ENCODE assay signal across 8 cellular contexts in genomic region chr12:58443273-58443980, GRCh38.
DNase-seq lines count a peak whose midpoint lies in the region; ATAC-seq and TF ChIP-seq lines count a peak whose summit lies in the region.

No MANE protein-coding gene starts in this region.

- TF ChIP-seq POLR2A in vagina (IDR thresholded peaks at IDR 0.05) = no peak

- CTCF ChIA-PET in OCI-LY7 (lab: Charles Lee; ENCODE audit: unreplicated experiment) = no interaction called here

- no peak overlapping the region for H3K27ac Mint-ChIP-seq in activated T-cell treated with anti-CD3 and anti-CD28 coated beads, Interleukin-2, amount 50 U/mL, for 72 hours
- H3K27ac Mint-ChIP-seq in activated T-cell treated with anti-CD3 and anti-CD28 coated beads, Interleukin-2, amount 50 U/mL, for 24 hours = no peak overlapping the region

- H3K27me3 Mint-ChIP-seq in activated T-cell treated with anti-CD3 and anti-CD28 coated beads, Interleukin-2, amount 50 U/mL, for 72 hours (ENCODE audit: low read depth) = no peaks in the 10 kb centered on the region
- H3K27me3 Mint-ChIP-seq in activated T-cell treated with anti-CD3 and anti-CD28 coated beads, Interleukin-2, amount 50 U/mL, for 24 hours = no peaks in the 10 kb centered on the region

- no peaks in the 10 kb centered on the region for H3K36me3 Mint-ChIP-seq in activated T-cell treated with anti-CD3 and anti-CD28 coated beads, Interleukin-2, amount 50 U/mL, for 72 hours (ENCODE audit: insufficient read depth in 2 of 2)
- H3K36me3 Mint-ChIP-seq in activated T-cell treated with anti-CD3 and anti-CD28 coated beads, Interleukin-2, amount 50 U/mL, for 24 hours (ENCODE audit: low read depth) = no peaks in the 10 kb centered on the region

- no peaks in the 10 kb centered on the region for H3K79me2 ChIP-seq in OCI-LY7 (ENCODE audit: insufficient read depth, low read depth, low read length)

- BruUV-seq in OCI-LY7 (replicated peaks; lab: Mats Ljungman, UMichigan) = no TSS peak

- H3K9me3 ChIP-seq in OCI-LY7 (ENCODE audit: low read length) (no peaks in the 10 kb centered on the region), vagina (no peaks in the 10 kb centered on the region), aorta (ENCODE audit: control insufficient read depth, low read length) (no peaks in the 10 kb centered on the region)

- no peak overlapping the region for H3K4me2 ChIP-seq in OCI-LY7 (ENCODE audit: low read length)

- no peak overlapping the region for H3K4me3 Mint-ChIP-seq in activated T-cell treated with anti-CD3 and anti-CD28 coated beads, Interleukin-2, amount 50 U/mL, for 72 hours
- H3K4me3 Mint-ChIP-seq in activated T-cell treated with anti-CD3 and anti-CD28 coated beads, Interleukin-2, amount 50 U/mL, for 24 hours = no peak overlapping the region

- H3K9me3 Mint-ChIP-seq in activated T-cell treated with anti-CD3 and anti-CD28 coated beads, Interleukin-2, amount 50 U/mL, for 72 hours = no peaks in the 10 kb centered on the region
- H3K9me3 Mint-ChIP-seq in activated T-cell treated with anti-CD3 and anti-CD28 coated beads, Interleukin-2, amount 50 U/mL, for 24 hours = no peaks in the 10 kb centered on the region

- H3K36me3 ChIP-seq in OCI-LY7 (ENCODE audit: insufficient read depth, low read length) (no peaks in the 10 kb centered on the region), vagina (no peaks in the 10 kb centered on the region), aorta (ENCODE audit: control insufficient read depth in 1 of 2, insufficient read depth in 2 of 2, low read length in 1 of 2) (no peaks in the 10 kb centered on the region)

- peak; percentile 15 to 16 for DNase-seq in activated T-cell treated with anti-CD3 and anti-CD28 coated beads, Interleukin-2, amount 50 U/mL, for 72 hours
- no peak for DNase-seq in activated T-cell treated with anti-CD3 and anti-CD28 coated beads, Interleukin-2, amount 50 U/mL, for 24 hours
- DNase-seq in OCI-LY7 (ENCODE audit: low spot score) = peak; percentile 11
- DNase-seq in foreskin keratinocyte = no peak
- DNase-seq in vagina (ENCODE audit: extremely low spot score in 2 of 2) = no peak
- DNase-seq in NCI-H1092 treated with DMSO at 0.1 percent for 48 hours (lab: John Stamatoyannopoulos, UW) = no peak
- DNase-seq in aorta = no peak

- intact Hi-C loops in OCI-LY7 (cut with micrococcal nuclease; ENCODE audit: unreplicated experiment) = no loop called here
- intact Hi-C loops in vagina (cut with DNase I) = no loop called here
- intact Hi-C loops in aorta (cut with DNase I) = loop anchor here (5.0 to 10.0 kb wide), 2 partner anchors 96 to 641 kb away; no protein-coding TSS in a partner anchor

- H3K27ac ChIP-seq in OCI-LY7 (ENCODE audit: low read depth, low read length, poor library complexity, severe bottlenecking) = no peak overlapping the region
- H3K27ac ChIP-seq in foreskin keratinocyte = no peak overlapping the region
- H3K27ac ChIP-seq in vagina = no peak overlapping the region
- no peak overlapping the region for H3K27ac ChIP-seq in aorta (ENCODE audit: low read depth in 1 of 2, low read length in 2 of 2)

- no peaks in the 10 kb centered on the region for H3K4me1 Mint-ChIP-seq in activated T-cell treated with anti-CD3 and anti-CD28 coated beads, Interleukin-2, amount 50 U/mL, for 72 hours (ENCODE audit: low read depth)
- H3K4me1 Mint-ChIP-seq in activated T-cell treated with anti-CD3 and anti-CD28 coated beads, Interleukin-2, amount 50 U/mL, for 24 hours (ENCODE audit: low read depth) = no peaks in the 10 kb centered on the region

- H3K4me1 ChIP-seq in OCI-LY7 (ENCODE audit: insufficient read depth, low read length, poor library complexity, severe bottlenecking) = no peaks in the 10 kb centered on the region
- H3K4me1 ChIP-seq in foreskin keratinocyte = no peaks in the 10 kb centered on the region
- peaks cover 12% of the 10 kb centered on the region for H3K4me1 ChIP-seq in vagina
- peaks cover 0 to 3% of the 10 kb centered on the region in 2 donors for H3K4me1 ChIP-seq in aorta (ENCODE audit: control insufficient read depth in 1 of 2, insufficient read depth in 2 of 2, low read length in 2 of 2)

- POLR2A ChIA-PET in OCI-LY7 (lab: Charles Lee) = no interaction called here

- no peaks in the 10 kb centered on the region for H3K9me2 ChIP-seq in OCI-LY7 (ENCODE audit: insufficient read depth, low read length)

- H4K20me1 ChIP-seq in OCI-LY7 (ENCODE audit: insufficient read depth, low read length) = no peaks in the 10 kb centered on the region

- no peak overlapping the region for H2AFZ ChIP-seq in OCI-LY7 (ENCODE audit: low read length)

- peak in 1 of 2 donors; percentile 53 for ATAC-seq in activated T-cell treated with anti-CD3 and anti-CD28 coated beads, Interleukin-2, amount 50 U/mL, for 72 hours (replicated peaks in 1 of 2)
- peak; percentile 84 for ATAC-seq in HG02642 (IDR thresholded peaks at IDR 0.05; ENCODE audit: poor library complexity, unreplicated experiment)
- ATAC-seq in foreskin keratinocyte = peak; percentile 55
- no peak for ATAC-seq in aorta (ENCODE audit: low FRiP score)

- TF ChIP-seq CTCF in OCI-LY7 (conservative IDR thresholded peaks at IDR 0.05; ENCODE audit: low read length) (peak; percentile 67), foreskin keratinocyte (conservative IDR thresholded peaks at IDR 0.05) (peak; percentile 75), vagina (IDR thresholded peaks at IDR 0.05) (peak in 2 of 3 experiments; percentile 14 to 16)

- H3K27me3 ChIP-seq in foreskin keratinocyte (no peaks in the 10 kb centered on the region), vagina (no peaks in the 10 kb centered on the region), aorta (ENCODE audit: control insufficient read depth in 1 of 2, insufficient read depth in 2 of 2, low read length in 1 of 2) (no peaks in the 10 kb centered on the region)

- H3K4me3 ChIP-seq in OCI-LY7 (ENCODE audit: low read depth, low read length, poor library complexity, severe bottlenecking) (no peak overlapping the region), vagina (no peak overlapping the region), aorta (ENCODE audit: low read length in 2 of 2) (no peak overlapping the region)

Comparison
In these comparisons a context has a peak if more than half of its experiments do, and no peak if none do; other contexts are left out.
1. DNase-seq: peak in activated T-cell treated with anti-CD3 and anti-CD28 coated beads, Interleukin-2, amount 50 U/mL, for 72 hours (2 of 2) and OCI-LY7 (single experiment); none in activated T-cell treated with anti-CD3 and anti-CD28 coated beads, Interleukin-2, amount 50 U/mL, for 24 hours (single experiment), foreskin keratinocyte (0 of 2), vagina (0 of 2), NCI-H1092 treated with DMSO at 0.1 percent for 48 hours (single experiment) and aorta (0 of 2).
2. CTCF ChIP-seq: peak in every context shown above with its lines; median percentile 75 in foreskin keratinocyte; 67 in OCI-LY7; 15 in vagina.
3. intact Hi-C loops: an anchor here in aorta (5.0 to 10.0 kb wide); none called in OCI-LY7 and vagina.